In the genomic region with DNA sequence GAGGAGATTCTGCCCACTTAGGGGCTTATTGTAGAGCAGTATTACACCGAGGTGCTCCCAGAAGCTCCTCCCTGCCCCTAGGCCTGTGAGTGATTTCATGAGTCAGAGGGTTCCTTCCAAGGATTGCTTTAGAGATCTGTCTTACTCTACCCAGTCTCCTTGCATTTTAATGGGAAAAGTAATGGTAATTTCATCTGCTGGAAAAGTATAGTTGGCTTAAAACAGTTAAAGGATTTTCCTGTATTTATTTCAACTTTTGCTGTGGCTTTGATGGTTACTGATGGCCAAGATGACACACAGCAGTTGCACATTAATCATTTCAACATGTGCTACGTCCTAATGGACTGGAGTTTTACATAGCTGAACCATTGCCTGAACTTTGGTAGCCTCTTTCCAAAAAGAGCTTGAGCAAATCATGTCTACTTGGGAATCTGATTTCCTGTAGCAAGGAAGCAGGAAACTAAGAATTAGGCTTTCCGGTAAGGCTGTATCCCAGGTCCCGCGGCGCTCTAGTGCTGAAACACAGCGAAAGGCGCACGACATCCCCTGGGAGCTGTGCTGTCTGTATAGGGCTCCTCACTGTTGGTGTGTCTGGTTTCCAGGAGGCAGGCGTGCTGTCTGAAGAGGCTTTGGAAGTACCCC, we compare ENCODE assay signal across 9 cellular contexts. TPM values are rescaled to one million over a fixed set of nuclear protein-coding genes. Genes with fewer than 3 reads are reported as not detected.
A peak's percentile ranks its signal among the peaks of the same experiment; 100 is the strongest.
DNase-seq lines count a peak whose midpoint lies in the region; ATAC-seq and TF ChIP-seq lines count a peak whose summit lies in the region.
"Had no signal": no experiment of that assay in that cellular context is flagged by ENCODE, and none has a peak within 500 bp of the region (broad histone marks: within the 10 kb centered on the region; RNA-seq: fewer than 3 reads in every experiment).

No MANE protein-coding gene starts in this region.

- POLR2A ChIA-PET in BJ (lab: Charles Lee), result no interaction called here

- H3K27me3 ChIP-seq in BJ (ENCODE audit: control insufficient read depth, insufficient read depth, low read length) (no peaks in the 10 kb centered on the region), liver (ENCODE audit: control insufficient read depth in 4 of 4, insufficient read depth in 4 of 4, low read length in 3 of 4) (no peaks in the 10 kb centered on the region)

- ATAC-seq in GM21447 (IDR thresholded peaks at IDR 0.05; ENCODE audit: unreplicated experiment), result no peak
- no peak for ATAC-seq in GM19397 (IDR thresholded peaks at IDR 0.05; ENCODE audit: unreplicated experiment)

- H3K9me3 ChIP-seq in liver (ENCODE audit: control insufficient read depth in 4 of 4, low read length in 3 of 4), result no peaks in the 10 kb centered on the region

- CTCF ChIA-PET in BJ (lab: Yijun Ruan, JAX), result interaction anchor here (1.1 kb wide), 1 partner anchor 497 kb away, joined by 3 read pairs; no protein-coding TSS in a partner anchor

- no peak overlapping the region for H3K27ac ChIP-seq in liver (ENCODE audit: low read depth in 1 of 2, low read length in 2 of 2)

- peak; percentile 66 for DNase-seq in BJ (ENCODE audit: low read depth)
- DNase-seq in HS-5 (ENCODE audit: low read depth), result peak; percentile 46
- DNase-seq in amniotic stem cell (lab: John Stamatoyannopoulos, UW), result peak; percentile 33
- no peak for DNase-seq in NAMALWA (ENCODE audit: low spot score)
- DNase-seq in NCI-H1436 treated with DMSO at 0.1 percent for 48 hours (lab: John Stamatoyannopoulos, UW), result no peak
- DNase-seq: effector CD4-positive, alpha-beta T cell had no signal

- TF ChIP-seq CTCF in BJ (IDR thresholded peaks at IDR 0.05; ENCODE audit: insufficient read depth, low read depth, low read length) (no peak), liver (IDR thresholded peaks at IDR 0.05; ENCODE audit: low read depth, low read length, missing input control) (no peak)

- TF ChIP-seq RAD21 in liver (IDR thresholded peaks at IDR 0.05), result no peak

- H3K36me3 ChIP-seq in BJ (ENCODE audit: control insufficient read depth, insufficient read depth, low read length) (no peaks in the 10 kb centered on the region), liver (ENCODE audit: control insufficient read depth in 4 of 4, insufficient read depth in 3 of 4, low read depth in 1 of 4, low read length in 3 of 4) (no peaks in the 10 kb centered on the region)

- peaks cover 3 to 9% (median 6%) of the 10 kb centered on the region in 4 donors for H3K4me1 ChIP-seq in liver (ENCODE audit: control insufficient read depth in 4 of 4, insufficient read depth in 4 of 4, low read length in 3 of 4)

- WGBS in liver, result 73% methylated on average over 10 of the region's 10 CpGs

- H3K9ac ChIP-seq in liver (ENCODE audit: low read depth in 1 of 2, low read length in 2 of 2), result no peak overlapping the region

- no peak overlapping the region for H3K4me3 ChIP-seq in BJ (ENCODE audit: low read depth, low read length)
- H3K4me3 ChIP-seq in liver (ENCODE audit: low read depth in 1 of 3, low read length in 3 of 3), result no peak overlapping the region

TF ChIP-seq in liver, 16 proteins besides CTCF, POLR2A, EP300 and RAD21:
- TF ChIP-seq YY1 (IDR thresholded peaks at IDR 0.05), result no peak
- TF ChIP-seq, protein P1, sequence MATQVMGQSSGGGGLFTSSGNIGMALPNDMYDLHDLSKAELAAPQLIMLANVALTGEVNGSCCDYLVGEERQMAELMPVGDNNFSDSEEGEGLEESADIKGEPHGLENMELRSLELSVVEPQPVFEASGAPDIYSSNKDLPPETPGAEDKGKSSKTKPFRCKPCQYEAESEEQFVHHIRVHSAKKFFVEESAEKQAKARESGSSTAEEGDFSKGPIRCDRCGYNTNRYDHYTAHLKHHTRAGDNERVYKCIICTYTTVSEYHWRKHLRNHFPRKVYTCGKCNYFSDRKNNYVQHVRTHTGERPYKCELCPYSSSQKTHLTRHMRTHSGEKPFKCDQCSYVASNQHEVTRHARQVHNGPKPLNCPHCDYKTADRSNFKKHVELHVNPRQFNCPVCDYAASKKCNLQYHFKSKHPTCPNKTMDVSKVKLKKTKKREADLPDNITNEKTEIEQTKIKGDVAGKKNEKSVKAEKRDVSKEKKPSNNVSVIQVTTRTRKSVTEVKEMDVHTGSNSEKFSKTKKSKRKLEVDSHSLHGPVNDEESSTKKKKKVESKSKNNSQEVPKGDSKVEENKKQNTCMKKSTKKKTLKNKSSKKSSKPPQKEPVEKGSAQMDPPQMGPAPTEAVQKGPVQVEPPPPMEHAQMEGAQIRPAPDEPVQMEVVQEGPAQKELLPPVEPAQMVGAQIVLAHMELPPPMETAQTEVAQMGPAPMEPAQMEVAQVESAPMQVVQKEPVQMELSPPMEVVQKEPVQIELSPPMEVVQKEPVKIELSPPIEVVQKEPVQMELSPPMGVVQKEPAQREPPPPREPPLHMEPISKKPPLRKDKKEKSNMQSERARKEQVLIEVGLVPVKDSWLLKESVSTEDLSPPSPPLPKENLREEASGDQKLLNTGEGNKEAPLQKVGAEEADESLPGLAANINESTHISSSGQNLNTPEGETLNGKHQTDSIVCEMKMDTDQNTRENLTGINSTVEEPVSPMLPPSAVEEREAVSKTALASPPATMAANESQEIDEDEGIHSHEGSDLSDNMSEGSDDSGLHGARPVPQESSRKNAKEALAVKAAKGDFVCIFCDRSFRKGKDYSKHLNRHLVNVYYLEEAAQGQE (IDR thresholded peaks at IDR 0.05), result peak; percentile 73

RNA-seq across cellular contexts. Expression of a gene that starts 9.2 kb away (rescaled TPM):
- 0.15 TPM in 2 replicates for polyA plus RNA-seq in BJ (2011; rRNA removed)
- 0.28 TPM in 1 of 2 replicates, not detected in the other for polyA minus RNA-seq in BJ (2011; rRNA and poly(A)+ RNA removed)
- not detected for total RNA-seq in liver
- not detected for polyA plus RNA-seq in liver

Comparison
In these comparisons a context has a peak if more than half of its experiments do, and no peak if none do; other contexts are left out.
1. DNase-seq: peak in BJ (single experiment), HS-5 (single experiment) and amniotic stem cell (single experiment); none in NAMALWA (single experiment) and NCI-H1436 treated with DMSO at 0.1 percent for 48 hours (single experiment).